Comparison of ENCODE assay signal across 10 cellular contexts in genomic region chr12:24595652-24596235, GRCh38.
DNase-seq lines count a peak whose midpoint lies in the region; FAIRE-seq and TF ChIP-seq lines count a peak whose summit lies in the region.
"Had no signal": no experiment of that assay in that cellular context is flagged by ENCODE, and none has a peak within 500 bp of the region (broad histone marks: within the 10 kb centered on the region; RNA-seq: fewer than 3 reads in every experiment).

No MANE protein-coding gene starts in this region.

- H3F3A ChIP-seq in Loucy (ENCODE audit: low read depth): no peaks in the 10 kb centered on the region

- no peak overlapping the region for H3K9ac ChIP-seq in Loucy (ENCODE audit: low read depth, low read length, poor library complexity, severe bottlenecking)

- no peaks in the 10 kb centered on the region for H3K79me2 ChIP-seq in Loucy (ENCODE audit: insufficient read depth, low read length)

- H3K27me3 ChIP-seq in Loucy (ENCODE audit: insufficient read depth, low read length, poor library complexity, severe bottlenecking) (no peaks in the 10 kb centered on the region), bronchial epithelial cell (ENCODE audit: control insufficient read depth, insufficient read depth, low read length) (no peaks in the 10 kb centered on the region)

- H3K4me2 ChIP-seq in Loucy (ENCODE audit: low read depth, low read length, poor library complexity, severe bottlenecking): no peak overlapping the region

- H3K36me3 ChIP-seq in Loucy (ENCODE audit: insufficient read depth, low read length) (no peaks in the 10 kb centered on the region), bronchial epithelial cell (ENCODE audit: control insufficient read depth, insufficient read depth, low read length) (no peaks in the 10 kb centered on the region)

- TF ChIP-seq CTCF in GM12873 (IDR thresholded peaks at IDR 0.05; ENCODE audit: insufficient read depth, low read depth, low read length, missing control alignments): peak; percentile 49
- peak; percentile 79 for TF ChIP-seq CTCF in Loucy (conservative IDR thresholded peaks at IDR 0.05; ENCODE audit: low read length)
- peak; percentile 3 for TF ChIP-seq CTCF in bronchial epithelial cell (IDR thresholded peaks at IDR 0.05; ENCODE audit: insufficient read depth, low read length, severe bottlenecking)
- TF ChIP-seq CTCF in nephron (IDR thresholded peaks at IDR 0.05; ENCODE audit: unreplicated experiment in 3 of 3): peak; percentile 48 to 62 (median 51)
- no peak for TF ChIP-seq CTCF in GM10248 (IDR thresholded peaks at IDR 0.05; ENCODE audit: control extremely low read depth, extremely low read depth, low read depth, missing control alignments)

- H3K9me2 ChIP-seq in Loucy (replicated peaks; ENCODE audit: low read depth, low read length): no peaks in the 10 kb centered on the region

- no peaks in the 10 kb centered on the region for H3K36me3 Mint-ChIP-seq in nephron (ENCODE audit: low read depth)

- H2AFZ ChIP-seq in Loucy (ENCODE audit: low read length): no peak overlapping the region

- no peaks in the 10 kb centered on the region for H3K4me1 Mint-ChIP-seq in nephron

- H3K4me3 Mint-ChIP-seq in nephron: no peak overlapping the region
- H3K4me3 Mint-ChIP-seq: activated T-helper 1 cell treated with anti-CD3 and anti-CD28 coated beads, Interleukin-12 subunit alpha, Interleukin-12 subunit beta, Interleukin-2, Interleukin-4 antibody, amounts not matched to agents 30 ng/mL and 10 ng/mL and 1 ng/mL, durations not matched to agents 14 hours and 24 hours and 36 hours had no signal

- no peak for DNase-seq in bronchial epithelial cell (ENCODE audit: low read depth)
- no peak for DNase-seq in activated CD4-positive, alpha-beta T cell treated with anti-CD3 and anti-CD28 coated beads for 4 hours
- DNase-seq in GM10248 (ENCODE audit: extremely low spot score): no peak
- no peak for DNase-seq in NCI-H510A (lab: John Stamatoyannopoulos, UW)
- no peak for DNase-seq in cerebellar nuclear complex (lab: John Stamatoyannopoulos, UW)
- DNase-seq: NCI-H1930 had no signal

- no peak for FAIRE-seq in bronchial epithelial cell (lab: Jason Lieb, UNC)

- H3K4me1 ChIP-seq in Loucy (ENCODE audit: insufficient read depth, low read length, poor library complexity, severe bottlenecking): peaks cover 18% of the 10 kb centered on the region

- H4K20me1 ChIP-seq in Loucy (ENCODE audit: insufficient read depth, low read length, poor library complexity, severe bottlenecking): no peaks in the 10 kb centered on the region

- H3K9me3 Mint-ChIP-seq in nephron: no peaks in the 10 kb centered on the region
- H3K9me3 Mint-ChIP-seq: activated T-helper 1 cell treated with anti-CD3 and anti-CD28 coated beads, Interleukin-12 subunit alpha, Interleukin-12 subunit beta, Interleukin-2, Interleukin-4 antibody, amounts not matched to agents 30 ng/mL and 10 ng/mL and 1 ng/mL, durations not matched to agents 14 hours and 24 hours and 36 hours had no signal

- no peak overlapping the region for H3K4me3 ChIP-seq in Loucy (ENCODE audit: low read length, poor library complexity, severe bottlenecking)
- no peak overlapping the region for H3K4me3 ChIP-seq in bronchial epithelial cell (ENCODE audit: low read depth, low read length)

- no peak overlapping the region for H3K27ac Mint-ChIP-seq in nephron
- H3K27ac Mint-ChIP-seq: activated T-helper 1 cell treated with anti-CD3 and anti-CD28 coated beads, Interleukin-12 subunit alpha, Interleukin-12 subunit beta, Interleukin-2, Interleukin-4 antibody, amounts not matched to agents 30 ng/mL and 10 ng/mL and 1 ng/mL, durations not matched to agents 14 hours and 24 hours and 36 hours had no signal

- H3K9me3 ChIP-seq in Loucy (ENCODE audit: insufficient read depth, low read depth, low read length): no peaks in the 10 kb centered on the region

- CTCF ChIA-PET in GM10248 (lab: Yijun Ruan, JAX): interaction anchor here (1.1 to 1.5 kb wide), 3 partner anchors 10 to 488 kb away, joined by 3 to 4 read pairs (median 3); no protein-coding TSS in a partner anchor

- POLR2A ChIA-PET in GM10248 (lab: Yijun Ruan, JAX): no interaction called here

- no peaks in the 10 kb centered on the region for H3K27me3 Mint-ChIP-seq in nephron (ENCODE audit: low read depth)
